In genomic region chr14:73887116-73887490, GRCh38 we compare ENCODE assay signal across 8 cellular contexts. TPM values are rescaled to one million over a fixed set of nuclear protein-coding genes. Genes with fewer than 3 reads are reported as not detected.
DNase-seq lines count a peak whose midpoint lies in the region; ATAC-seq and TF ChIP-seq lines count a peak whose summit lies in the region.

No MANE protein-coding gene starts in this region.

- no peak overlapping the region for H3K4me3 ChIP-seq in KMS-11 (IDR thresholded peaks at IDR 0.05; ENCODE audit: insufficient read depth, low read depth, low read length)
- peak overlapping the region; percentile 80 to 95 for H3K4me3 ChIP-seq in ascending aorta

- H3K36me3 Mint-ChIP-seq in immature natural killer cell: peaks cover 0 to 3% (median 0%) of the 10 kb centered on the region in 3 donors

- H3K9me3 Mint-ChIP-seq in immature natural killer cell: no peaks in the 10 kb centered on the region
- H3K9me3 Mint-ChIP-seq in stimulated activated naive CD8-positive, alpha-beta T cell treated with anti-CD3 and anti-CD28 coated beads, Interleukin-15, amount 100 ng/mL, for 72 hours: no peaks in the 10 kb centered on the region

- H3K27me3 Mint-ChIP-seq in immature natural killer cell (ENCODE audit: low read depth in 3 of 3): peaks cover 7 to 9% (median 8%) of the 10 kb centered on the region in 3 donors
- H3K27me3 Mint-ChIP-seq in stimulated activated naive CD8-positive, alpha-beta T cell treated with anti-CD3 and anti-CD28 coated beads, Interleukin-15, amount 100 ng/mL, for 72 hours: no peaks in the 10 kb centered on the region

- peak; percentile 14 for ATAC-seq in GM21529 (IDR thresholded peaks at IDR 0.05; ENCODE audit: unreplicated experiment)
- peak; percentile 53 for ATAC-seq in stimulated activated naive CD8-positive, alpha-beta T cell treated with anti-CD3 and anti-CD28 coated beads, Interleukin-15, amount 100 ng/mL, for 72 hours

- peak; percentile 41 for DNase-seq in Daoy (ENCODE audit: low read depth)
- no peak for DNase-seq in ascending aorta (ENCODE audit: low spot score in 2 of 2)
- DNase-seq in immature natural killer cell: no peak
- DNase-seq in stimulated activated naive CD8-positive, alpha-beta T cell treated with anti-CD3 and anti-CD28 coated beads, Interleukin-15, amount 100 ng/mL, for 72 hours: no peak
- no peak for DNase-seq in activated CD4-positive, alpha-beta T cell treated with anti-CD3 and anti-CD28 coated beads, Interleukin-2, amount 50 U/mL, for 1 hour
- DNase-seq in KBM-7: no peak

- intact Hi-C loops in ascending aorta (cut with DNase I): loop anchor here (2.0 to 5.0 kb wide), 3 partner anchors 100 to 242 kb away; partner anchors contain the start of genes BBOF1, DNAL1 and ENTPD5

- H3K27ac Mint-ChIP-seq in immature natural killer cell: peak overlapping the region; percentile 82 to 99 (median 98)
- peak overlapping the region; percentile 98 to 99 for H3K27ac Mint-ChIP-seq in stimulated activated naive CD8-positive, alpha-beta T cell treated with anti-CD3 and anti-CD28 coated beads, Interleukin-15, amount 100 ng/mL, for 72 hours

- peaks cover 57% of the 10 kb centered on the region for H3K79me2 ChIP-seq in KMS-11 (ENCODE audit: insufficient read depth, low read depth)

- in situ Hi-C loops in KBM-7 (cut with MboI; ENCODE audit: low pct_unique_long_range_greater_than_20kb, low sequenced_read_pairs): no loop called here

- peaks cover 11% of the 10 kb centered on the region for H3K4me1 ChIP-seq in KMS-11 (ENCODE audit: low read depth, poor library complexity, severe bottlenecking)
- peaks cover 10 to 13% of the 10 kb centered on the region in 2 donors for H3K4me1 ChIP-seq in ascending aorta

- peak overlapping the region; percentile 98; the same call in 1 of the 2 replicates for H2AFZ ChIP-seq in KMS-11 (ENCODE audit: low read depth)

- H3K36me3 ChIP-seq in KMS-11 (ENCODE audit: insufficient read depth) (no peaks in the 10 kb centered on the region), ascending aorta (peaks cover 0 to 4% of the 10 kb centered on the region in 2 donors)

- no peaks in the 10 kb centered on the region for H4K20me1 ChIP-seq in KMS-11 (ENCODE audit: insufficient read depth)

- no peaks in the 10 kb centered on the region for H3K27me3 ChIP-seq in KMS-11 (ENCODE audit: insufficient read depth, low read depth)
- H3K27me3 ChIP-seq in ascending aorta: no peaks in the 10 kb centered on the region

- H3K27ac ChIP-seq in KMS-11 (peak overlapping the region; percentile 53), ascending aorta (peak overlapping the region; percentile 96)

- TF ChIP-seq CTCF in KMS-11 (conservative IDR thresholded peaks at IDR 0.05; ENCODE audit: low read depth, low read length) (no peak), ascending aorta (IDR thresholded peaks at IDR 0.05) (no peak)

- H3K4me2 ChIP-seq in KMS-11: peak overlapping the region; percentile 52; the same call in 1 of the 2 replicates

- H3K9me3 ChIP-seq in ascending aorta: no peaks in the 10 kb centered on the region

- H3K9ac ChIP-seq in KMS-11: peak overlapping the region; percentile 74

- H3K4me1 Mint-ChIP-seq in immature natural killer cell: peaks cover 44 to 64% of the 10 kb centered on the region in 2 donors
- peaks cover 50% of the 10 kb centered on the region for H3K4me1 Mint-ChIP-seq in stimulated activated naive CD8-positive, alpha-beta T cell treated with anti-CD3 and anti-CD28 coated beads, Interleukin-15, amount 100 ng/mL, for 72 hours

- peak overlapping the region; percentile 91 to 98 (median 96) for H3K4me3 Mint-ChIP-seq in immature natural killer cell
- H3K4me3 Mint-ChIP-seq in stimulated activated naive CD8-positive, alpha-beta T cell treated with anti-CD3 and anti-CD28 coated beads, Interleukin-15, amount 100 ng/mL, for 72 hours: peak overlapping the region; percentile 88 to 93

RNA-seq across cellular contexts. Expression of gene ZNF410, which starts 0.4 kb away (rescaled TPM):
- total RNA-seq in Daoy (2014; rRNA removed; shearing (Covaris generic)): 119 and 142 TPM in 2 replicates
- total RNA-seq in ascending aorta: 33.6 TPM
- 10 to 100 TPM; 72.6 to 88.0 (median 86.1) TPM for polyA plus RNA-seq in immature natural killer cell

RNA-seq across cellular contexts. Expression of gene PTGR2, which starts 35.5 kb away (rescaled TPM):
- 6.2 and 18.3 TPM in 2 replicates for total RNA-seq in Daoy (2014; rRNA removed; shearing (Covaris generic))
- 2.3 TPM for total RNA-seq in ascending aorta
- 1 to 10 TPM in 2 of 3 donors, under 1 TPM in 1; 0.76 to 1.6 (median 1.0) TPM for polyA plus RNA-seq in immature natural killer cell
